ENCODE assay signal across 8 cellular contexts in genomic region chr22:38317995-38318715, GRCh38. TPM values are rescaled to one million over a fixed set of nuclear protein-coding genes. Genes with fewer than 3 reads are reported as not detected.
A peak's percentile ranks its signal among the peaks of the same experiment; 100 is the strongest.
DNase-seq lines count a peak whose midpoint lies in the region; ATAC-seq, FAIRE-seq and TF ChIP-seq lines count a peak whose summit lies in the region.

No MANE protein-coding gene starts in this region.

- FAIRE-seq in A549 (lab: Jason Lieb, UNC) (no peak), GM19239 (lab: Jason Lieb, UNC) (peak; percentile 23), small intestine (lab: Jason Lieb, UNC) (no peak)

- H3K9me2 ChIP-seq in OCI-LY1 (ENCODE audit: low read depth, low read length), result no peaks in the 10 kb centered on the region

- POLR2A ChIA-PET in A549 (lab: Yijun Ruan, JAX), result interaction anchor here (0.6 kb wide), 1 partner anchor 23 kb away, joined by 3 read pairs; no protein-coding TSS in a partner anchor

- DNase-seq in A549 (ENCODE audit: low read depth in 1 of 2, low spot score in 1 of 2) (peak; percentile 85 to 94), GM19239 (ENCODE audit: insufficient read length, low spot score) (no peak), breast epithelium (ENCODE audit: low spot score in 2 of 2) (peak; percentile 81 to 86), iris pigment epithelial cell (ENCODE audit: low read depth) (peak; percentile 92), small intestine (peak; percentile 95)
- no peak for DNase-seq in activated CD4-positive, CD25-positive, alpha-beta regulatory T cell (lab: John Stamatoyannopoulos, UW)
- DNase-seq in activated effector memory CD4-positive, alpha-beta T cell treated with Interleukin-2 at 50 U/mL for 16 hours, result no peak

- peak overlapping the region; percentile 97 for H3K4me2 ChIP-seq in A549
- peak overlapping the region; percentile 80; the same call in 1 of the 2 replicates for H3K4me2 ChIP-seq in OCI-LY1 (ENCODE audit: low read length)

- peak overlapping the region; percentile 92 to 99 for H3K27ac ChIP-seq in A549
- H3K27ac ChIP-seq in OCI-LY1 (ENCODE audit: low read depth, low read length, poor library complexity, severe bottlenecking), result no peak overlapping the region
- peak overlapping the region; percentile 97 to 98 for H3K27ac ChIP-seq in breast epithelium
- H3K27ac ChIP-seq in small intestine (ENCODE audit: low read depth in 1 of 2, low read length in 1 of 2), result peak overlapping the region; percentile 93 to 97

- H3K36me3 ChIP-seq in OCI-LY1 (ENCODE audit: insufficient read depth, low read length), result no peaks in the 10 kb centered on the region
- H3K36me3 ChIP-seq in breast epithelium, result no peaks in the 10 kb centered on the region
- H3K36me3 ChIP-seq in small intestine (ENCODE audit: control insufficient read depth in 2 of 2, insufficient read depth in 2 of 2, low read length in 2 of 2), result no peaks in the 10 kb centered on the region

- intact Hi-C loops in breast epithelium (cut with DNase I; ENCODE audit: low total_unique reads), result loop anchor here (10.0 kb wide), 1 partner anchor 113 kb away; the partner anchor contains the start of gene MAFF

- no peak; the same call in 1 of the 2 replicates for TF ChIP-seq POLR2A in A549 (IDR thresholded peaks at IDR 0.05; ENCODE audit: low read length)
- TF ChIP-seq POLR2A in breast epithelium (IDR thresholded peaks at IDR 0.05), result no peak

- no peak for TF ChIP-seq RAD21 in A549 (conservative IDR thresholded peaks at IDR 0.05 in 1 of 2, IDR thresholded peaks at IDR 0.05 in 1 of 2)

- H3K9ac ChIP-seq in OCI-LY1 (ENCODE audit: low read length), result peak overlapping the region; percentile 53; the same call in 1 of the 2 replicates

- H3K9me3 ChIP-seq in A549 (no peaks in the 10 kb centered on the region), OCI-LY1 (ENCODE audit: low read length) (no peaks in the 10 kb centered on the region), breast epithelium (no peaks in the 10 kb centered on the region), small intestine (ENCODE audit: control insufficient read depth, low read depth) (no peaks in the 10 kb centered on the region)

- no peaks in the 10 kb centered on the region for H3F3A ChIP-seq in OCI-LY1 (ENCODE audit: insufficient read depth, low read length)

- no peak for TF ChIP-seq EP300 in A549 (IDR thresholded peaks at IDR 0.05)

- H3K4me3 ChIP-seq in A549 (peak overlapping the region; percentile 76), OCI-LY1 (ENCODE audit: low read depth, low read length, poor library complexity, severe bottlenecking) (peak overlapping the region; percentile 65), breast epithelium (peak overlapping the region; percentile 81 to 94 (median 84)), small intestine (ENCODE audit: low read depth in 1 of 2, low read length in 2 of 2) (no peak overlapping the region)

- TF ChIP-seq CTCF in A549 (IDR thresholded peaks at IDR 0.05), result no peak
- TF ChIP-seq CTCF in OCI-LY1 (IDR thresholded peaks at IDR 0.05; ENCODE audit: low read length), result no peak
- TF ChIP-seq CTCF in breast epithelium (IDR thresholded peaks at IDR 0.05), result no peak

- H3K27me3 ChIP-seq in OCI-LY1 (ENCODE audit: insufficient read depth, low read length) (peaks cover 12% of the 10 kb centered on the region; the same call in 1 of the 2 replicates), breast epithelium (no peaks in the 10 kb centered on the region), small intestine (ENCODE audit: control insufficient read depth in 2 of 2, insufficient read depth in 2 of 2, low read length in 2 of 2) (no peaks in the 10 kb centered on the region)

- WGBS in A549 (ENCODE audit: missing lambda C conversion rate), result 0% methylated on average over 12 of the region's 18 CpGs
- 8 to 20% (median 16%) methylated on average over 18 of the region's 18 CpGs for WGBS in small intestine, 3 donors

- H4K20me1 ChIP-seq in OCI-LY1 (ENCODE audit: insufficient read depth, low read length), result no peaks in the 10 kb centered on the region

- no peak overlapping the region for H2AFZ ChIP-seq in OCI-LY1 (ENCODE audit: low read length)

- ATAC-seq in A549, result peak; percentile 72 to 79

- H3K4me1 ChIP-seq in A549 (peaks cover 43% of the 10 kb centered on the region), OCI-LY1 (ENCODE audit: insufficient read depth, low read length, severe bottlenecking) (peaks cover 35% of the 10 kb centered on the region), breast epithelium (peaks cover 0 to 20% of the 10 kb centered on the region in 2 donors), small intestine (ENCODE audit: control insufficient read depth in 2 of 2, insufficient read depth in 1 of 2, low read depth in 1 of 2, low read length in 1 of 2) (peaks cover 0 to 2% of the 10 kb centered on the region in 2 donors)

- CTCF ChIA-PET in A549 (lab: Yijun Ruan, JAX), result no interaction called here

- no peaks in the 10 kb centered on the region for H3K79me2 ChIP-seq in OCI-LY1 (ENCODE audit: insufficient read depth, low read length)

TF ChIP-seq in A549, 52 proteins besides CTCF, POLR2A, EP300 and RAD21 (continues in another document):
- TF ChIP-seq NFE2L2 (conservative IDR thresholded peaks at IDR 0.05; ENCODE audit: low read length) (no peak), NPAS2 (CRISPR knock-in tag; IDR thresholded peaks at IDR 0.05; ENCODE audit: borderline replicate concordance) (no peak), RFX5 (IDR thresholded peaks at IDR 0.05) (no peak), PBX3 (IDR thresholded peaks at IDR 0.05) (no peak), MAX (IDR thresholded peaks at IDR 0.05) (peak; percentile 90), FOXS1 (CRISPR knock-in tag; IDR thresholded peaks at IDR 0.05) (no peak), CHD4 (IDR thresholded peaks at IDR 0.05; ENCODE audit: borderline replicate concordance) (no peak), TP53 (CRISPR knock-in tag; IDR thresholded peaks at IDR 0.05) (no peak), GATA3 (IDR thresholded peaks at IDR 0.05; ENCODE audit: borderline replicate concordance) (no peak), RNF2 (IDR thresholded peaks at IDR 0.05; ENCODE audit: borderline replicate concordance, low read depth) (no peak), MAZ (IDR thresholded peaks at IDR 0.05; ENCODE audit: borderline replicate concordance, low read depth, low read length) (no peak), BHLHE40 (IDR thresholded peaks at IDR 0.05; ENCODE audit: low read depth, low read length) (no peak), EHMT2 (IDR thresholded peaks at IDR 0.05; ENCODE audit: low read depth) (no peak), EHF (CRISPR knock-in tag; IDR thresholded peaks at IDR 0.05) (no peak), HMGXB4 (CRISPR knock-in tag; IDR thresholded peaks at IDR 0.05; ENCODE audit: borderline replicate concordance) (no peak)
- TF ChIP-seq, protein P1, sequence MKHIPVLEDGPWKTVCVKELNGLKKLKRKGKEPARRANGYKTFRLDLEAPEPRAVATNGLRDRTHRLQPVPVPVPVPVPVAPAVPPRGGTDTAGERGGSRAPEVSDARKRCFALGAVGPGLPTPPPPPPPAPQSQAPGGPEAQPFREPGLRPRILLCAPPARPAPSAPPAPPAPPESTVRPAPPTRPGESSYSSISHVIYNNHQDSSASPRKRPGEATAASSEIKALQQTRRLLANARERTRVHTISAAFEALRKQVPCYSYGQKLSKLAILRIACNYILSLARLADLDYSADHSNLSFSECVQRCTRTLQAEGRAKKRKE (CRISPR knock-in tag; IDR thresholded peaks at IDR 0.05; ENCODE audit: low read depth), result no peak

RNA-seq across cellular contexts. Expression of gene CSNK1E, which starts 0.9 kb away (rescaled TPM):
- polyA plus RNA-seq in A549 (2011; rRNA removed) (58.3 and 60.9 TPM in 2 replicates), A549 (2017; fragmentation: RNase III; extraction: RNeasy Plus Mini Kit Qiagen cat#74134 plus additional on column Dnase treatment) (57.1 to 63.3 TPM (median 59.3 TPM) in 3 replicates), small intestine (10 to 100 TPM; 19.0 to 71.8 (median 21.6) TPM)
- polyA plus RNA-seq in A549 (2012; cell fraction: cytosol; rRNA removed), result 123 and 153 TPM in 2 replicates
- polyA plus RNA-seq in A549 (2012; cell fraction: nucleus; rRNA removed), result 172 and 199 TPM in 2 replicates
- 85.9 and 117 TPM in 2 replicates for polyA minus RNA-seq in A549 (2011; rRNA and poly(A)+ RNA removed)
- total RNA-seq in breast epithelium, result 100 to 1,000 TPM in 2 of 3 donors, 10 to 100 TPM in 1; 83.0 to 147 (median 117) TPM

RNA-seq across cellular contexts. Expression of gene TMEM184B, which starts 45.3 kb away (rescaled TPM):
- 22.2 and 22.7 TPM in 2 replicates for polyA plus RNA-seq in A549 (2011; rRNA removed)
- 29.0 and 43.9 TPM in 2 replicates for polyA plus RNA-seq in A549 (2012; cell fraction: cytosol; rRNA removed)
- polyA plus RNA-seq in A549 (2012; cell fraction: nucleus; rRNA removed), result 46.3 and 64.3 TPM in 2 replicates
- polyA plus RNA-seq in A549 (2017; fragmentation: RNase III; extraction: RNeasy Plus Mini Kit Qiagen cat#74134 plus additional on column Dnase treatment), result 33.2 to 36.8 TPM (median 36.6 TPM) in 3 replicates
- polyA minus RNA-seq in A549 (2011; rRNA and poly(A)+ RNA removed), result 20.2 and 32.7 TPM in 2 replicates
- 10 to 100 TPM; 30.6 to 49.5 (median 42.4) TPM for total RNA-seq in breast epithelium
- polyA plus RNA-seq in small intestine, result 10 to 100 TPM in 1 of 3 donors, 1 to 10 TPM in 2; 7.3 to 31.9 (median 8.7) TPM

Comparison
In these comparisons a context has a peak if more than half of its experiments do, and no peak if none do; other contexts are left out.
1. DNase-seq: peak in A549 (2 of 2), breast epithelium (2 of 2), iris pigment epithelial cell (single experiment) and small intestine (single experiment); none in GM19239 (single experiment), activated CD4-positive, CD25-positive, alpha-beta regulatory T cell (0 of 4) and activated effector memory CD4-positive, alpha-beta T cell treated with Interleukin-2 at 50 U/mL for 16 hours (single experiment).
2. H3K4me3 ChIP-seq: peak in A549 (single experiment), OCI-LY1 (single experiment) and breast epithelium (3 of 3); none in small intestine (0 of 2).